Comparison of ENCODE assay signal across 9 cellular contexts in the genomic region with DNA sequence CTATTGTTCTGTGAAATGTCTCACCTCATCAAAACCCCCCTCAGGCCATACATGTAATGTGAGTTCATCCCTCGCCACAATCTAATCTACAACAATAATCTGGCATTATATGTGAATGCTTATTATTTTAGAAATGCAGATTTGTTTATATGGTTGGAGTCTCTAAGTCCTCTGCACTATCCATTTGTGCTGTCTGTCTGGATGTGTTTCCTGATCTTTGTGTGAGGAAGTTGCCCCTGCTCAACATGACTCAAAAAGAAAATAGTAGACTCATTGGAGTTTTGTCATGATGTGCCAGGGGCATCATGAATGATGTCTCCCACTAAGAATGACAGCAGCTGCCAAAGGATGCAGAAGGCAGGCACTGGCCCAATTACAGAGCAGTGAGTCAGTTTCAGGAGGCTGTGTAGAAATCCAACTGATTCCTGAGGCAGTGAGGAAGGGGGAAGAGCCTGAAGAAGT.
DNase-seq lines count a peak whose midpoint lies in the region; ATAC-seq, FAIRE-seq and TF ChIP-seq lines count a peak whose summit lies in the region.
"Had no signal": no experiment of that assay in that cellular context is flagged by ENCODE, and none has a peak within 500 bp of the region (broad histone marks: within the 10 kb centered on the region; RNA-seq: fewer than 3 reads in every experiment).

No MANE protein-coding gene starts in this region.

- H3K27me3 ChIP-seq in adrenal gland (no peaks in the 10 kb centered on the region), skeletal muscle tissue (ENCODE audit: control insufficient read depth in 3 of 3, insufficient read depth in 3 of 3, low read length in 3 of 3) (no peaks in the 10 kb centered on the region)

- H3K4me3 ChIP-seq in adrenal gland (no peak overlapping the region), skeletal muscle tissue (ENCODE audit: low read length in 3 of 3) (no peak overlapping the region)

- DNase-seq in H54 (ENCODE audit: insufficient read length, low spot score) (no peak), adrenal gland (peak; percentile 20 to 73 (median 52)), frontal cortex (ENCODE audit: low spot score in 2 of 2) (no peak), DMS153 treated with DMSO at 0.1 percent for 48 hours (lab: John Stamatoyannopoulos, UW; ENCODE audit: unreplicated experiment) (no peak), SHP77 treated with DMSO at 0.1 percent for 48 hours (lab: John Stamatoyannopoulos, UW) (no peak), left lobe of liver (ENCODE audit: low spot score) (no peak)
- DNase-seq: activated naive CD8-positive, alpha-beta T cell treated with anti-CD3 and anti-CD28 coated beads, Interleukin-2, amount 10 ng/mL, durations not matched to agents 7 days and 5 days had no signal

- H3K9me3 ChIP-seq in adrenal gland (replicated peaks in 1 of 3) (no peaks in the 10 kb centered on the region), skeletal muscle tissue (ENCODE audit: control insufficient read depth in 3 of 3, low read length in 3 of 3) (no peaks in the 10 kb centered on the region)

- no peak for TF ChIP-seq CTCF in adrenal gland (IDR thresholded peaks at IDR 0.05)

- H3K4me1 ChIP-seq in adrenal gland (replicated peaks in 1 of 2), result no peaks in the 10 kb centered on the region
- peaks cover 3 to 9% (median 4%) of the 10 kb centered on the region in 3 donors for H3K4me1 ChIP-seq in skeletal muscle tissue (ENCODE audit: control insufficient read depth in 3 of 3, insufficient read depth in 3 of 3, low read length in 3 of 3)

- 88 to 100% (median 93%) methylated on average over 1 of the region's 1 CpG for whole genome bisulfite sequencing in adrenal gland, 4 donors

- ATAC-seq in GM21515 (IDR thresholded peaks at IDR 0.05; ENCODE audit: unreplicated experiment) (no peak), left lobe of liver (no peak)

- H3K36me3 ChIP-seq in adrenal gland (replicated peaks in 1 of 2) (no peaks in the 10 kb centered on the region), skeletal muscle tissue (ENCODE audit: control insufficient read depth in 3 of 3, insufficient read depth in 3 of 3, low read length in 3 of 3) (no peaks in the 10 kb centered on the region)

- H3K27ac ChIP-seq in adrenal gland (no peak overlapping the region), skeletal muscle tissue (ENCODE audit: low read depth, low read length) (peak overlapping the region; percentile 9)

- peak; percentile 91 for FAIRE-seq in H54 (lab: Jason Lieb, UNC)
- peak; percentile 6 for FAIRE-seq in frontal cortex (lab: Jason Lieb, UNC)

- TF ChIP-seq POLR2A in H54 (IDR thresholded peaks at IDR 0.05; ENCODE audit: low read depth, low read length) (no peak), adrenal gland (IDR thresholded peaks at IDR 0.05) (no peak)

- H3K9ac ChIP-seq in skeletal muscle tissue (ENCODE audit: low read depth in 1 of 3, low read length in 3 of 3), result no peak overlapping the region

- intact Hi-C loops in adrenal gland (cut with DNase I), result no loop called here

Comparison
In these comparisons a context has a peak if more than half of its experiments do, and no peak if none do; other contexts are left out.
1. DNase-seq: peak in adrenal gland (7 of 7); none in H54 (single experiment), frontal cortex (0 of 2), DMS153 treated with DMSO at 0.1 percent for 48 hours (single experiment), SHP77 treated with DMSO at 0.1 percent for 48 hours (single experiment) and left lobe of liver (single experiment).